Comparison of ENCODE assay signal across 13 cellular contexts in the genomic region with DNA sequence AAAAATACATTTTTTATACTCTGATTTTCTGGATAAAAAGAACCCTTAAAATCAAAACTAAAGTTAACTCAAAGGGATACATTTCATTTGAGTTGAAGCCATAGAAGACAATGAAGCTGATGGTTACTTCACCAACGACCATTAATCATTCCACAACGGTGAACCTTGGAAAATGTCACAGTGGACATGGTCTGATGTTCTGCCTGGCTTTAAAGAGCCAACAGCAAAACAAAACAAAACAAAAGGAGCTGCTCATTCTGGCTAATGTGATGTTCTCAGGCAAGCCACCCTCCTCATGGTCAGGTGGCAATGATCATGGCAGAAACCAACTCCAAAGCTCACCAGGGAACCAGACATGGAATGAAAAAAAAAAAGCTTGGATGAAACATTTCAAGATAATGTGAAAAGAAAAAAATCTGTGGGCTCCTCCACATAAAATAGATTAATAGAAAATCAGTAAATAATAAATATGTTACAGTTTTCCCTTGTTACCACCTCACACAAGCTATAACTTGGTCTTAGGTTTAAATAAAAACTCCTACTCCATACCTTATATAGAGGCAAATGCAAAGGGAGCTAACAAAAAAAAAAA.
DNase-seq lines count a peak whose midpoint lies in the region; ATAC-seq, FAIRE-seq and TF ChIP-seq lines count a peak whose summit lies in the region.
"Had no signal": no experiment of that assay in that cellular context is flagged by ENCODE, and none has a peak within 500 bp of the region (broad histone marks: within the 10 kb centered on the region; RNA-seq: fewer than 3 reads in every experiment).

No MANE protein-coding gene starts in this region.

- no peak for TF ChIP-seq CTCF in HEK293 (tag by site-specific recombination; IDR thresholded peaks at IDR 0.05)
- no peak for TF ChIP-seq CTCF in K562 (IDR thresholded peaks at IDR 0.05 in 2 of 3, conservative IDR thresholded peaks at IDR 0.05 in 1 of 3; ENCODE audit: insufficient read depth in 2 of 3, low read depth in 1 of 3, low read length in 3 of 3)

- no peaks in the 10 kb centered on the region for H3K79me1 ChIP-seq in trophoblast cell (ENCODE audit: low read length)

- H4K91ac ChIP-seq in trophoblast cell (ENCODE audit: low read depth, low read length) = no peak overlapping the region

- H3K27ac ChIP-seq in HEK293 (ENCODE audit: extremely low read depth, low read depth, low read length) = no peak overlapping the region
- peak overlapping the region; percentile 93 for H3K27ac ChIP-seq in Karpas-422 (ENCODE audit: low read length)
- H3K27ac ChIP-seq in K562 (ENCODE audit: extremely low read depth, low read depth, low read length) = no peak overlapping the region
- no peak overlapping the region for H3K27ac ChIP-seq in small intestine (ENCODE audit: low read depth in 1 of 2, low read length in 1 of 2)
- no peak overlapping the region for H3K27ac ChIP-seq in trophoblast cell (ENCODE audit: low read depth, low read length)
- H3K27ac ChIP-seq: A549 had no signal

- H3K9ac ChIP-seq in Karpas-422 (ENCODE audit: low read length) = peak overlapping the region; percentile 35; the same call in 1 of the 2 replicates
- H3K9ac ChIP-seq in K562 (ENCODE audit: insufficient read depth in 1 of 2, low read depth in 2 of 2, low read length in 2 of 2) = no peak overlapping the region
- no peak overlapping the region for H3K9ac ChIP-seq in trophoblast cell (ENCODE audit: low read length)

- POLR2A ChIA-PET in HEK293 (lab: Yijun Ruan, JAX) (interaction anchor here (1.0 to 1.6 kb wide), 2 partner anchors 9 to 90 kb away, joined by 3 to 5 read pairs; partner anchors contain the start of gene SERTAD2), K562 (lab: Yijun Ruan, JAX) (interaction anchor here (0.6 to 1.5 kb wide), 4 partner anchors 17 to 90 kb away, joined by 3 read pairs; partner anchors contain the start of gene SERTAD2)

- H3K79me2 ChIP-seq in Karpas-422 (ENCODE audit: low read length) (peaks cover 91% of the 10 kb centered on the region), K562 (ENCODE audit: control insufficient read depth, insufficient read depth, low read length) (no peaks in the 10 kb centered on the region), trophoblast cell (ENCODE audit: control insufficient read depth, insufficient read depth, low read length, poor library complexity) (no peaks in the 10 kb centered on the region)

- H3K9me3 ChIP-seq in HEK293 (ENCODE audit: control insufficient read depth, insufficient read depth, low read depth, low read length) (no peaks in the 10 kb centered on the region), Karpas-422 (ENCODE audit: low read length) (no peaks in the 10 kb centered on the region), K562 (replicated peaks; ENCODE audit: control insufficient read depth, insufficient read depth, low read depth, low read length) (no peaks in the 10 kb centered on the region), small intestine (ENCODE audit: control insufficient read depth, low read depth) (no peaks in the 10 kb centered on the region), trophoblast cell (ENCODE audit: insufficient read depth, low read depth, low read length) (no peaks in the 10 kb centered on the region)
- H3K9me3 ChIP-seq: A549 had no signal

- no peak overlapping the region for H2BK120ac ChIP-seq in trophoblast cell (ENCODE audit: insufficient read depth, low read length, poor library complexity)

- no peak overlapping the region for H3K4me3 ChIP-seq in HEK293 (ENCODE audit: low read depth, low read length)
- 0 out of 2 replicates have a peak overlapping the region, but pooled peaks have one; percentile 9 for H3K4me3 ChIP-seq in Karpas-422 (ENCODE audit: low read length)
- H3K4me3 ChIP-seq in K562 = no peak overlapping the region
- no peak overlapping the region for H3K4me3 ChIP-seq in small intestine (ENCODE audit: low read depth in 1 of 2, low read length in 2 of 2)
- H3K4me3 ChIP-seq in trophoblast cell (ENCODE audit: low read depth, low read length) = no peak overlapping the region
- H3K4me3 ChIP-seq: A549 had no signal

- H3K9me2 ChIP-seq in Karpas-422 (replicated peaks; ENCODE audit: insufficient read depth, low read length) = no peaks in the 10 kb centered on the region

- H2BK12ac ChIP-seq in trophoblast cell (ENCODE audit: low read length) = no peak overlapping the region

- in situ Hi-C loops in K562 (cut with MboI) = no loop called here

- no peak for TF ChIP-seq POLR2A in K562 (conservative IDR thresholded peaks at IDR 0.05)

- no peak overlapping the region for H2BK5ac ChIP-seq in trophoblast cell (ENCODE audit: low read depth, low read length, poor library complexity)

- no peak overlapping the region for H3K18ac ChIP-seq in trophoblast cell (ENCODE audit: low read length)

- no peak for FAIRE-seq in K562 (lab: Jason Lieb, UNC)
- FAIRE-seq in small intestine (lab: Jason Lieb, UNC) = no peak
- FAIRE-seq: A549, H1 had no signal

- H2AFZ ChIP-seq in Karpas-422 (ENCODE audit: low read length) (peak overlapping the region; percentile 51), K562 (ENCODE audit: low read depth, low read length) (peak overlapping the region; percentile 35; the same call in 1 of the 2 replicates), trophoblast cell (ENCODE audit: insufficient read depth, low read length, poor library complexity) (no peak overlapping the region)

- H4K12ac ChIP-seq in trophoblast cell (ENCODE audit: low read depth, low read length) = no peak overlapping the region

- ATAC-seq in K562 = no peak
- ATAC-seq: A549; CD8-positive, alpha-beta T cell had no signal

- H3K36me3 ChIP-seq in HEK293 (ENCODE audit: control insufficient read depth in 2 of 2, insufficient read depth in 1 of 2, low read length in 2 of 2) = no peaks in the 10 kb centered on the region
- H3K36me3 ChIP-seq in Karpas-422 (ENCODE audit: insufficient read depth, low read length) = peaks cover 4% of the 10 kb centered on the region
- H3K36me3 ChIP-seq in K562 (ENCODE audit: control insufficient read depth, insufficient read depth, low read length) = no peaks in the 10 kb centered on the region
- no peaks in the 10 kb centered on the region for H3K36me3 ChIP-seq in small intestine (ENCODE audit: control insufficient read depth in 2 of 2, insufficient read depth in 2 of 2, low read length in 2 of 2)
- no peaks in the 10 kb centered on the region for H3K36me3 ChIP-seq in trophoblast cell (ENCODE audit: control insufficient read depth in 1 of 2, insufficient read depth in 2 of 2, low read length in 2 of 2)

- DNase-seq in Karpas-422 = no peak
- no peak for DNase-seq in K562 (ENCODE audit: extremely low read depth in 1 of 4, low spot score in 3 of 4)
- peak; percentile 13 for DNase-seq in superior temporal gyrus (ENCODE audit: extremely low spot score)
- DNase-seq in small intestine = no peak
- no peak for DNase-seq in trophoblast cell
- DNase-seq: CD8-positive, alpha-beta T cell; DMS53; GF-D8; HCEC 1CT; IMR-90 had no signal

- no peak for TF ChIP-seq EP300 in K562 (IDR thresholded peaks at IDR 0.05; ENCODE audit: low read length)

- CTCF ChIA-PET in HEK293 (lab: Yijun Ruan, JAX) (interaction anchor here (0.6 to 2.3 kb wide), 4 partner anchors 87 to 145 kb away, joined by 3 to 8 read pairs (median 4); partner anchors contain the start of gene SERTAD2), K562 (lab: Yijun Ruan, JAX; ENCODE audit: low intra/inter-chr PET ratio) (no interaction called here)

- H4K8ac ChIP-seq in trophoblast cell (ENCODE audit: low read depth, low read length) = no peak overlapping the region

- no peak for TF ChIP-seq RAD21 in K562 (CRISPR knock-in tag; conservative IDR thresholded peaks at IDR 0.05 in 1 of 2, IDR thresholded peaks at IDR 0.05 in 1 of 2)

- no TSS peak for BruUV-seq in K562 (replicated peaks; lab: Mats Ljungman, UMichigan)

- WGBS in K562 (ENCODE audit: insufficient coverage, low coverage, missing lambda C conversion rate) = 14% methylated on average over 2 of the region's 2 CpGs
- WGBS in small intestine, 3 donors = 82 to 89% (median 86%) methylated on average over 2 of the region's 2 CpGs
- WGBS in trophoblast cell (ENCODE audit: extremely low coverage, insufficient coverage, insufficient read length) = no CpG with 5 or more reads among the region's 2 CpGs

- H3K4me1 ChIP-seq in HEK293 (ENCODE audit: control insufficient read depth, insufficient read depth, low read length) (peaks cover 3% of the 10 kb centered on the region; the same call in 1 of the 2 replicates), Karpas-422 (ENCODE audit: low read length) (peaks cover 74% of the 10 kb centered on the region), K562 (replicated peaks in 1 of 2; ENCODE audit: control insufficient read depth in 2 of 2, insufficient read depth in 2 of 2, low read length in 2 of 2) (peaks cover 0 to 4% of the 10 kb centered on the region in 2 experiments; a peak in 2 of 5 replicates), small intestine (ENCODE audit: control insufficient read depth in 2 of 2, insufficient read depth in 1 of 2, low read depth in 1 of 2, low read length in 1 of 2) (peaks cover 0 to 2% of the 10 kb centered on the region in 2 donors), trophoblast cell (ENCODE audit: control insufficient read depth in 1 of 2, insufficient read depth in 2 of 2, low read length in 2 of 2) (no peaks in the 10 kb centered on the region)

- intact Hi-C loops in K562 (cut with micrococcal nuclease) = no loop called here

- H3K27me3 ChIP-seq in Karpas-422 (ENCODE audit: low read length) (no peaks in the 10 kb centered on the region), K562 (ENCODE audit: control insufficient read depth in 2 of 2, insufficient read depth in 2 of 2, low read length in 2 of 2) (no peaks in the 10 kb centered on the region), small intestine (ENCODE audit: control insufficient read depth in 2 of 2, insufficient read depth in 2 of 2, low read length in 2 of 2) (no peaks in the 10 kb centered on the region), trophoblast cell (ENCODE audit: insufficient read depth, low read length) (no peaks in the 10 kb centered on the region)

- H3K4me2 ChIP-seq in Karpas-422 (ENCODE audit: low read depth, low read length, poor library complexity, severe bottlenecking) (peak overlapping the region; percentile 81), K562 (ENCODE audit: insufficient read depth, low read length) (no peak overlapping the region), trophoblast cell (ENCODE audit: low read length) (no peak overlapping the region)
- H3K4me2 ChIP-seq: A549 had no signal

- no peak overlapping the region for H3K14ac ChIP-seq in trophoblast cell (ENCODE audit: low read length)

- no peak overlapping the region for H3K23ac ChIP-seq in trophoblast cell (ENCODE audit: low read length)

- H3K9me1 ChIP-seq in K562 (ENCODE audit: control insufficient read depth, insufficient read depth, low read length) = no peaks in the 10 kb centered on the region

- no peaks in the 10 kb centered on the region for H4K20me1 ChIP-seq in Karpas-422 (ENCODE audit: insufficient read depth, low read depth, low read length)
- no peaks in the 10 kb centered on the region for H4K20me1 ChIP-seq in K562 (replicated peaks; ENCODE audit: control insufficient read depth, insufficient read depth, low read length)

- H3K4ac ChIP-seq in trophoblast cell (ENCODE audit: low read depth, low read length) = no peak overlapping the region

- H2AK5ac ChIP-seq in trophoblast cell (ENCODE audit: low read length) = no peak overlapping the region

TF ChIP-seq in HEK293, 187 proteins besides CTCF, POLR2A, EP300 and RAD21 (continues in another document):
- no peak for TF ChIP-seq ZSCAN23 (tag by site-specific recombination; IDR thresholded peaks at IDR 0.05)

Comparison
In these comparisons a context has a peak if more than half of its experiments do, and no peak if none do; other contexts are left out.
1. Of the 44 proteins assayed by ChIP-seq in both K562 and HEK293: peak only in K562: none; only in HEK293: PRDM10 and ZBTB17; in both: none; in neither: 42.